ENCODE assay signal across 1 cellular context in the genomic region with DNA sequence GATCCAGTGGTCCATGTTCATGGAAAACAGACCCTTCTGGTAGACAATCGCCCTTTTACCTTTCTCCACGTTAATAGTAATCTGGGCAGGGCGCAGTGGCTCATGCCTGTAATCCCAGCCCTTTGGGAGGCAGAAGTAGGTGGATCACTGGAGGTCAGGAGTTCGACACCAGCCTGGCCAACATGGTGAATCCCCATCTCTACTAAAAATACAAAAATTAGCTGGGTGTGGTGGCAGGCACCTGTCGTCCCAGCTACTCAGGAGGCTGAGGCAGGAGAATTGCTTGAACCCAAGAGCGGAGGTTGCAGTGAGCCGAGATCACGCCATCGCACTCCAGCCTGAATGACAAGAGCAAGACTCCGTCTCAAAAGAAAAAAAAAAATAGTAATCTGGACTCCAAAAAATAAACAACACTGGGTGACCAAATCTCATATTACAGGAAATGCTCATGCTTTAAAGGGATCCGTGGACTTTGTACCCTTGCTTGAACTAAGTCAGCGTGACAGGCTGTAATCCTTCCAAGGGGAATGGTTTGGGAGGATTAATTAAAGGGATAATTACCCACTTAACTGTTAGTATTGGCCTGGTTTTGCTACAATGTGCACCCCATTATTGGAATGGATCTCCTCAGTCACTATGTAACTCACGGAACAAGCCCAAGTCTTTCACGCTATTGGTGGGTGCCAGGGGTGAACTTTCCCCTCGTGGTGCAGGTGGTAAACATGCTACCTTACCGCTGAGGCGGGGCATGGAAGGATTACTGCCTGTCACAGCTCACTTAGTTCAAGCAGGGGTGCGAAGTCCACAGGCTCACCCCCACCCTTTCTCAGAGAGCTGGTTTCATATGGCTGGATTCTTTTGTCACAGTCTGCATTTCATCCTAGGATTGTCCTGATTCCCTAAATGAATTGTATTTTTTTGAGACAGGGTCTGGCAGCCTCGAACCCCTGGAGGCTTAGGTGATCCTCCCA.
TF ChIP-seq lines count a peak whose summit lies in the region.

No MANE protein-coding gene starts in this region.

TF ChIP-seq in GM23338, 12 proteins besides CTCF, POLR2A, EP300 and RAD21 (continued from another document):
- TF ChIP-seq ZNF462 (CRISPR knock-in tag; IDR thresholded peaks at IDR 0.05), result no peak
- TF ChIP-seq STAT1 (IDR thresholded peaks at IDR 0.05; ENCODE audit: unreplicated experiment), result no peak
- no peak for TF ChIP-seq ZNF331 (CRISPR knock-in tag; IDR thresholded peaks at IDR 0.05; ENCODE audit: low read depth)
- TF ChIP-seq POLR2AphosphoS5 (IDR thresholded peaks at IDR 0.05; ENCODE audit: low read depth), result no peak
